Comparison of ENCODE assay signal across 1 cellular context in the genomic region with DNA sequence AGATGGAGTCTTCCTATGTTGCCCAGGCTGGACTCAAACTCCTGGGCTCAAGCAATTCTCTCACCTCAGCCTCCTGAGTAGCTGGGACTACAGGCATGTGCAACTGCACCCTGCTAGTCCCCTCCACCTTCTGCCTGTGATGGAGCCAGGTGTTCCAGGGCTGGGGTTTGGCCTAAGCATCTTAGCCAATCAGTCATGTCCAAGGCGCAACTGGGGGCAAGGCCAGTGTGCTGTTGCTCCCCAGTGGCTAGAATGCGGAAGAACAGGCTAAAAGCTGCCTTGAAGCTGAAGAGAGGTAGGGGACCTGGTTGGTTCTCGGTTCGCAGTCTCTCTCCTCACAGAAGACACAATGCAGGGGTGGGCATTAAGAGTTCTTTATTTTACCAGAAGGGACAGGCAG.
TF ChIP-seq lines count a peak whose summit lies in the region.

No MANE protein-coding gene starts in this region.

TF ChIP-seq in HepG2, 621 proteins besides CTCF, POLR2A, EP300 and RAD21 (continues in another document):
- TF ChIP-seq ZNF10 (CRISPR knock-in tag; IDR thresholded peaks at IDR 0.05; ENCODE audit: borderline replicate concordance, low read depth) (no peak), SKI (IDR thresholded peaks at IDR 0.05; ENCODE audit: partially characterized antibody) (no peak), FOSL2 (CRISPR knock-in tag; IDR thresholded peaks at IDR 0.05) (no peak; the same call in 1 of the 2 replicates), PRPF4 (IDR thresholded peaks at IDR 0.05; ENCODE audit: low read depth, low read length, poor library complexity, severe bottlenecking) (no peak), HCFC1 (IDR thresholded peaks at IDR 0.05; ENCODE audit: low read depth, low read length) (no peak), CCAR2 (optimal IDR thresholded peaks at IDR 0.05; ENCODE audit: low read depth, low read length) (no peak), MLLT10 (CRISPR knock-in tag; IDR thresholded peaks at IDR 0.05) (no peak), SNAPC2 (CRISPR knock-in tag; IDR thresholded peaks at IDR 0.05) (no peak), MED1 (CRISPR knock-in tag; IDR thresholded peaks at IDR 0.05) (no peak), FOXK2 (IDR thresholded peaks at IDR 0.05) (no peak), TBX2 (CRISPR knock-in tag; IDR thresholded peaks at IDR 0.05; ENCODE audit: borderline replicate concordance) (no peak), EEA1 (CRISPR knock-in tag; IDR thresholded peaks at IDR 0.05; ENCODE audit: borderline replicate concordance) (no peak), YEATS2 (CRISPR knock-in tag; IDR thresholded peaks at IDR 0.05; ENCODE audit: borderline replicate concordance) (no peak), ZNF510 (CRISPR knock-in tag; IDR thresholded peaks at IDR 0.05; ENCODE audit: low read depth) (no peak), TARDBP (CRISPR knock-in tag; IDR thresholded peaks at IDR 0.05) (no peak), CENPT (CRISPR knock-in tag; IDR thresholded peaks at IDR 0.05; ENCODE audit: low read depth) (no peak), NRL (CRISPR knock-in tag; IDR thresholded peaks at IDR 0.05; ENCODE audit: borderline replicate concordance) (no peak), SMAD9 (CRISPR knock-in tag; IDR thresholded peaks at IDR 0.05) (no peak), MAFF (IDR thresholded peaks at IDR 0.05; ENCODE audit: low read depth, low read length) (no peak), NFIC (IDR thresholded peaks at IDR 0.05; ENCODE audit: low read length) (no peak), ZNF253 (CRISPR knock-in tag; IDR thresholded peaks at IDR 0.05; ENCODE audit: borderline replicate concordance) (no peak), IKZF4 (CRISPR knock-in tag; IDR thresholded peaks at IDR 0.05; ENCODE audit: borderline replicate concordance, low read depth, not compliant biosample characterization) (no peak), GPN1 (CRISPR knock-in tag; IDR thresholded peaks at IDR 0.05; ENCODE audit: borderline replicate concordance) (no peak), NPAS2 (CRISPR knock-in tag; IDR thresholded peaks at IDR 0.05; ENCODE audit: borderline replicate concordance) (no peak), NR2F6 (IDR thresholded peaks at IDR 0.05) (no peak), NR2F6 (CRISPR knock-in tag; IDR thresholded peaks at IDR 0.05) (no peak), SRF (IDR thresholded peaks at IDR 0.05; ENCODE audit: low read depth, low read length) (no peak), ZNF724P (CRISPR knock-in tag; IDR thresholded peaks at IDR 0.05; ENCODE audit: borderline replicate concordance) (no peak), ARNTL (CRISPR knock-in tag; IDR thresholded peaks at IDR 0.05) (no peak), STAG1 (CRISPR knock-in tag; IDR thresholded peaks at IDR 0.05) (peak; percentile 92), FOXO1 (CRISPR knock-in tag; IDR thresholded peaks at IDR 0.05) (no peak), THAP11 (CRISPR knock-in tag; IDR thresholded peaks at IDR 0.05) (no peak), SMC3 (IDR thresholded peaks at IDR 0.05; ENCODE audit: low read length) (peak; percentile 68), ZNF230 (CRISPR knock-in tag; IDR thresholded peaks at IDR 0.05) (no peak), ZNF782 (CRISPR knock-in tag; IDR thresholded peaks at IDR 0.05; ENCODE audit: borderline replicate concordance) (no peak), HIVEP1 (CRISPR knock-in tag; IDR thresholded peaks at IDR 0.05) (no peak), ZMYM2 (CRISPR knock-in tag; IDR thresholded peaks at IDR 0.05) (no peak), TEAD2 (CRISPR knock-in tag; IDR thresholded peaks at IDR 0.05) (no peak), ZNF83 (CRISPR knock-in tag; IDR thresholded peaks at IDR 0.05; ENCODE audit: borderline replicate concordance) (no peak), PAF1 (CRISPR knock-in tag; IDR thresholded peaks at IDR 0.05) (no peak)
- TF ChIP-seq, protein P1, sequence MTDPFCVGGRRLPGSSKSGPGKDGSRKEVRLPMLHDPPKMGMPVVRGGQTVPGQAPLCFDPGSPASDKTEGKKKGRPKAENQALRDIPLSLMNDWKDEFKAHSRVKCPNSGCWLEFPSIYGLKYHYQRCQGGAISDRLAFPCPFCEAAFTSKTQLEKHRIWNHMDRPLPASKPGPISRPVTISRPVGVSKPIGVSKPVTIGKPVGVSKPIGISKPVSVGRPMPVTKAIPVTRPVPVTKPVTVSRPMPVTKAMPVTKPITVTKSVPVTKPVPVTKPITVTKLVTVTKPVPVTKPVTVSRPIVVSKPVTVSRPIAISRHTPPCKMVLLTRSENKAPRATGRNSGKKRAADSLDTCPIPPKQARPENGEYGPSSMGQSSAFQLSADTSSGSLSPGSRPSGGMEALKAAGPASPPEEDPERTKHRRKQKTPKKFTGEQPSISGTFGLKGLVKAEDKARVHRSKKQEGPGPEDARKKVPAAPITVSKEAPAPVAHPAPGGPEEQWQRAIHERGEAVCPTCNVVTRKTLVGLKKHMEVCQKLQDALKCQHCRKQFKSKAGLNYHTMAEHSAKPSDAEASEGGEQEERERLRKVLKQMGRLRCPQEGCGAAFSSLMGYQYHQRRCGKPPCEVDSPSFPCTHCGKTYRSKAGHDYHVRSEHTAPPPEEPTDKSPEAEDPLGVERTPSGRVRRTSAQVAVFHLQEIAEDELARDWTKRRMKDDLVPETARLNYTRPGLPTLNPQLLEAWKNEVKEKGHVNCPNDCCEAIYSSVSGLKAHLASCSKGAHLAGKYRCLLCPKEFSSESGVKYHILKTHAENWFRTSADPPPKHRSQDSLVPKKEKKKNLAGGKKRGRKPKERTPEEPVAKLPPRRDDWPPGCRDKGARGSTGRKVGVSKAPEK (CRISPR knock-in tag; IDR thresholded peaks at IDR 0.05; ENCODE audit: borderline replicate concordance), result no peak
- TF ChIP-seq, protein P2, sequence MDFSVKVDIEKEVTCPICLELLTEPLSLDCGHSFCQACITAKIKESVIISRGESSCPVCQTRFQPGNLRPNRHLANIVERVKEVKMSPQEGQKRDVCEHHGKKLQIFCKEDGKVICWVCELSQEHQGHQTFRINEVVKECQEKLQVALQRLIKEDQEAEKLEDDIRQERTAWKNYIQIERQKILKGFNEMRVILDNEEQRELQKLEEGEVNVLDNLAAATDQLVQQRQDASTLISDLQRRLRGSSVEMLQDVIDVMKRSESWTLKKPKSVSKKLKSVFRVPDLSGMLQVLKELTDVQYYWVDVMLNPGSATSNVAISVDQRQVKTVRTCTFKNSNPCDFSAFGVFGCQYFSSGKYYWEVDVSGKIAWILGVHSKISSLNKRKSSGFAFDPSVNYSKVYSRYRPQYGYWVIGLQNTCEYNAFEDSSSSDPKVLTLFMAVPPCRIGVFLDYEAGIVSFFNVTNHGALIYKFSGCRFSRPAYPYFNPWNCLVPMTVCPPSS (IDR thresholded peaks at IDR 0.05), result no peak
- TF ChIP-seq, protein P3, sequence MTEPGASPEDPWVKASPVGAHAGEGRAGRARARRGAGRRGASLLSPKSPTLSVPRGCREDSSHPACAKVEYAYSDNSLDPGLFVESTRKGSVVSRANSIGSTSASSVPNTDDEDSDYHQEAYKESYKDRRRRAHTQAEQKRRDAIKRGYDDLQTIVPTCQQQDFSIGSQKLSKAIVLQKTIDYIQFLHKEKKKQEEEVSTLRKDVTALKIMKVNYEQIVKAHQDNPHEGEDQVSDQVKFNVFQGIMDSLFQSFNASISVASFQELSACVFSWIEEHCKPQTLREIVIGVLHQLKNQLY (CRISPR knock-in tag; IDR thresholded peaks at IDR 0.05), result no peak
- TF ChIP-seq, protein P4, sequence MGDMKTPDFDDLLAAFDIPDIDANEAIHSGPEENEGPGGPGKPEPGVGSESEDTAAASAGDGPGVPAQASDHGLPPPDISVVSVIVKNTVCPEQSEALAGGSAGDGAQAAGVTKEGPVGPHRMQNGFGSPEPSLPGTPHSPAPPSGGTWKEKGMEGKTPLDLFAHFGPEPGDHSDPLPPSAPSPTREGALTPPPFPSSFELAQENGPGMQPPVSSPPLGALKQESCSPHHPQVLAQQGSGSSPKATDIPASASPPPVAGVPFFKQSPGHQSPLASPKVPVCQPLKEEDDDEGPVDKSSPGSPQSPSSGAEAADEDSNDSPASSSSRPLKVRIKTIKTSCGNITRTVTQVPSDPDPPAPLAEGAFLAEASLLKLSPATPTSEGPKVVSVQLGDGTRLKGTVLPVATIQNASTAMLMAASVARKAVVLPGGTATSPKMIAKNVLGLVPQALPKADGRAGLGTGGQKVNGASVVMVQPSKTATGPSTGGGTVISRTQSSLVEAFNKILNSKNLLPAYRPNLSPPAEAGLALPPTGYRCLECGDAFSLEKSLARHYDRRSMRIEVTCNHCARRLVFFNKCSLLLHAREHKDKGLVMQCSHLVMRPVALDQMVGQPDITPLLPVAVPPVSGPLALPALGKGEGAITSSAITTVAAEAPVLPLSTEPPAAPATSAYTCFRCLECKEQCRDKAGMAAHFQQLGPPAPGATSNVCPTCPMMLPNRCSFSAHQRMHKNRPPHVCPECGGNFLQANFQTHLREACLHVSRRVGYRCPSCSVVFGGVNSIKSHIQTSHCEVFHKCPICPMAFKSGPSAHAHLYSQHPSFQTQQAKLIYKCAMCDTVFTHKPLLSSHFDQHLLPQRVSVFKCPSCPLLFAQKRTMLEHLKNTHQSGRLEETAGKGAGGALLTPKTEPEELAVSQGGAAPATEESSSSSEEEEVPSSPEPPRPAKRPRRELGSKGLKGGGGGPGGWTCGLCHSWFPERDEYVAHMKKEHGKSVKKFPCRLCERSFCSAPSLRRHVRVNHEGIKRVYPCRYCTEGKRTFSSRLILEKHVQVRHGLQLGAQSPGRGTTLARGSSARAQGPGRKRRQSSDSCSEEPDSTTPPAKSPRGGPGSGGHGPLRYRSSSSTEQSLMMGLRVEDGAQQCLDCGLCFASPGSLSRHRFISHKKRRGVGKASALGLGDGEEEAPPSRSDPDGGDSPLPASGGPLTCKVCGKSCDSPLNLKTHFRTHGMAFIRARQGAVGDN (CRISPR knock-in tag; IDR thresholded peaks at IDR 0.05), result peak; percentile 20; the same call in 1 of the 2 replicates
- TF ChIP-seq, protein P5, sequence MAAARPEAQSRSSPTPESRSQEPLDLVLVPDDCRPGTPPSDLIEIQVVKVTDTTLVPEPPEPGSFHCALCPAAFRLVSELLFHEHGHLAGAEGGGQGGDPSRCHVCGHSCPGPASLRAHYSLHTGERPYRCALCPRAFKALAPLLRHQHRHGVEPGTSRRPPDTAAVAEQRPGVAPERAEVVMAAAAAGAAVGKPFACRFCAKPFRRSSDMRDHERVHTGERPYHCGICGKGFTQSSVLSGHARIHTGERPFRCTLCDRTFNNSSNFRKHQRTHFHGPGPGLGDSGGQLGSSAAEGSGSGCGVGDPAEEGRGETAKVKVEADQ (CRISPR knock-in tag; IDR thresholded peaks at IDR 0.05; ENCODE audit: borderline replicate concordance), result no peak
- TF ChIP-seq, protein P6, sequence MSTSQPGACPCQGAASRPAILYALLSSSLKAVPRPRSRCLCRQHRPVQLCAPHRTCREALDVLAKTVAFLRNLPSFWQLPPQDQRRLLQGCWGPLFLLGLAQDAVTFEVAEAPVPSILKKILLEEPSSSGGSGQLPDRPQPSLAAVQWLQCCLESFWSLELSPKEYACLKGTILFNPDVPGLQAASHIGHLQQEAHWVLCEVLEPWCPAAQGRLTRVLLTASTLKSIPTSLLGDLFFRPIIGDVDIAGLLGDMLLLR (CRISPR knock-in tag; IDR thresholded peaks at IDR 0.05), result no peak
- TF ChIP-seq, protein P7, sequence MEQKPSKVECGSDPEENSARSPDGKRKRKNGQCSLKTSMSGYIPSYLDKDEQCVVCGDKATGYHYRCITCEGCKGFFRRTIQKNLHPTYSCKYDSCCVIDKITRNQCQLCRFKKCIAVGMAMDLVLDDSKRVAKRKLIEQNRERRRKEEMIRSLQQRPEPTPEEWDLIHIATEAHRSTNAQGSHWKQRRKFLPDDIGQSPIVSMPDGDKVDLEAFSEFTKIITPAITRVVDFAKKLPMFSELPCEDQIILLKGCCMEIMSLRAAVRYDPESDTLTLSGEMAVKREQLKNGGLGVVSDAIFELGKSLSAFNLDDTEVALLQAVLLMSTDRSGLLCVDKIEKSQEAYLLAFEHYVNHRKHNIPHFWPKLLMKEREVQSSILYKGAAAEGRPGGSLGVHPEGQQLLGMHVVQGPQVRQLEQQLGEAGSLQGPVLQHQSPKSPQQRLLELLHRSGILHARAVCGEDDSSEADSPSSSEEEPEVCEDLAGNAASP (CRISPR knock-in tag; IDR thresholded peaks at IDR 0.05; ENCODE audit: borderline replicate concordance), result 0 out of 2 replicates have a peak, but pooled peaks have one; percentile 37
- TF ChIP-seq, protein P8, sequence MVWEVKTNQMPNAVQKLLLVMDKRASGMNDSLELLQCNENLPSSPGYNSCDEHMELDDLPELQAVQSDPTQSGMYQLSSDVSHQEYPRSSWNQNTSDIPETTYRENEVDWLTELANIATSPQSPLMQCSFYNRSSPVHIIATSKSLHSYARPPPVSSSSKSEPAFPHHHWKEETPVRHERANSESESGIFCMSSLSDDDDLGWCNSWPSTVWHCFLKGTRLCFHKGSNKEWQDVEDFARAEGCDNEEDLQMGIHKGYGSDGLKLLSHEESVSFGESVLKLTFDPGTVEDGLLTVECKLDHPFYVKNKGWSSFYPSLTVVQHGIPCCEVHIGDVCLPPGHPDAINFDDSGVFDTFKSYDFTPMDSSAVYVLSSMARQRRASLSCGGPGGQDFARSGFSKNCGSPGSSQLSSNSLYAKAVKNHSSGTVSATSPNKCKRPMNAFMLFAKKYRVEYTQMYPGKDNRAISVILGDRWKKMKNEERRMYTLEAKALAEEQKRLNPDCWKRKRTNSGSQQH (CRISPR knock-in tag; IDR thresholded peaks at IDR 0.05; ENCODE audit: low read depth), result no peak
- TF ChIP-seq, protein P9, sequence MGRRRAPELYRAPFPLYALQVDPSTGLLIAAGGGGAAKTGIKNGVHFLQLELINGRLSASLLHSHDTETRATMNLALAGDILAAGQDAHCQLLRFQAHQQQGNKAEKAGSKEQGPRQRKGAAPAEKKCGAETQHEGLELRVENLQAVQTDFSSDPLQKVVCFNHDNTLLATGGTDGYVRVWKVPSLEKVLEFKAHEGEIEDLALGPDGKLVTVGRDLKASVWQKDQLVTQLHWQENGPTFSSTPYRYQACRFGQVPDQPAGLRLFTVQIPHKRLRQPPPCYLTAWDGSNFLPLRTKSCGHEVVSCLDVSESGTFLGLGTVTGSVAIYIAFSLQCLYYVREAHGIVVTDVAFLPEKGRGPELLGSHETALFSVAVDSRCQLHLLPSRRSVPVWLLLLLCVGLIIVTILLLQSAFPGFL (CRISPR knock-in tag; IDR thresholded peaks at IDR 0.05), result no peak
- TF ChIP-seq, protein P10, sequence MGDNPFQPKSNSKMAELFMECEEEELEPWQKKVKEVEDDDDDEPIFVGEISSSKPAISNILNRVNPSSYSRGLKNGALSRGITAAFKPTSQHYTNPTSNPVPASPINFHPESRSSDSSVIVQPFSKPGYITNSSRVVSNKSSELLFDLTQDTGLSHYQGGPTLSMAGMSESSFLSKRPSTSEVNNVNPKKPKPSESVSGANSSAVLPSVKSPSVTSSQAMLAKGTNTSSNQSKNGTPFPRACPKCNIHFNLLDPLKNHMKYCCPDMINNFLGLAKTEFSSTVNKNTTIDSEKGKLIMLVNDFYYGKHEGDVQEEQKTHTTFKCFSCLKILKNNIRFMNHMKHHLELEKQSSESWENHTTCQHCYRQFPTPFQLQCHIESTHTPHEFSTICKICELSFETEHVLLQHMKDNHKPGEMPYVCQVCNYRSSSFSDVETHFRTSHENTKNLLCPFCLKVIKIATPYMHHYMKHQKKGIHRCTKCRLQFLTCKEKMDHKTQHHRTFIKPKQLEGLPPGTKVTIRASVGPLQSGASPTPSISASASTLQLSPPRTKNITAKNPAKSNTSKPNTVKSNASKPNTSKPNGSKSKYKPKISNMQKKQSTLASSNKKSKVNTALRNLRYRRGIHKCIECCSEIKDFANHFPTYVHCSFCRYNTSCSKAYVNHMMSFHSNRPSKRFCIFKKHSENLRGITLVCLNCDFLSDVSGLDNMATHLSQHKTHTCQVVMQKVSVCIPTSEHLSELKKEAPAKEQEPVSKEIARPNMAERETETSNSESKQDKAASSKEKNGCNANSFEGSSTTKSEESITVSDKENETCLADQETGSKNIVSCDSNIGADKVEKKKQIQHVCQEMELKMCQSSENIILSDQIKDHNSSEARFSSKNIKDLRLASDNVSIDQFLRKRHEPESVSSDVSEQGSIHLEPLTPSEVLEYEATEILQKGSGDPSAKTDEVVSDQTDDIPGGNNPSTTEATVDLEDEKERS (CRISPR knock-in tag; IDR thresholded peaks at IDR 0.05), result no peak
